Comparison of ENCODE assay signal across 28 cellular contexts in the genomic region with DNA sequence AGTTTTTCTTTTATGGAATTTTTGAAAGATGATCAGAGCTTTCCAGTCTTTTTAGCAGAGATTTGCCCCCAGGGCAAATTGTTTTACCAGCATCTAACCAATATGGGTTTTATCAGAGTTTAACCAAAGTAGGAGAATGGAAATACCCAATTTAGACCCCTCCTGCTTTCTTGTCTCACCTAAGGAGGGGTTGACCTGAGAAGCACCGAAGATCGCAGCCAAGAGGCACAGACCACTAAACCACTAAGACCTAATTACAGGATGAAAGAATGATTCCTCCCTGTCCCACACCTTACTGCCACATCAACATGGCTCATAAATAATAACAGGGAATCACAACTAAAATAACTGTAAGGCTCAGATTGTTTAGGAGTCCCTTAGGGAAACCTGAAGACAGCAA.
"Had no signal": no experiment of that assay in that cellular context is flagged by ENCODE, and none has a peak within 500 bp of the region (broad histone marks: within the 10 kb centered on the region; RNA-seq: fewer than 3 reads in every experiment).

No MANE protein-coding gene starts in this region.

- H3K4me2 ChIP-seq: hepatocyte had no signal

- DNase-seq: colonic mucosa; cortex of kidney; dermis blood vessel endothelial cell; dorsolateral prefrontal cortex; effector CD4-positive, alpha-beta T cell; effector CD8-positive, alpha-beta T cell; effector memory CD4-positive, alpha-beta T cell; endodermal cell; erythroblast; esophagus squamous epithelium; foreskin fibroblast; foreskin keratinocyte; foreskin melanocyte; gastrocnemius medialis; glutamatergic neuron; head of caudate nucleus; heart left ventricle; heart right ventricle; hippocampal formation had no signal

- H3K9me3 ChIP-seq: colonic mucosa, esophagus muscularis mucosa, gastrocnemius medialis, gastroesophageal sphincter, heart left ventricle had no signal

- H3K27me3 Mint-ChIP-seq: dendritic cell treated with granulocyte-macrophage colony-stimulating factor and Interleukin-4, amounts not matched to agents 40 ng/mL and 50 ng/mL, for 4 days had no signal

- ATAC-seq: esophagus mucosa, foreskin keratinocyte, gastrocnemius medialis, gastroesophageal sphincter, heart left ventricle, heart right ventricle had no signal

- H3K4me3 ChIP-seq: colonic mucosa, coronary artery, dorsolateral prefrontal cortex, esophagus muscularis mucosa, esophagus squamous epithelium, gastrocnemius medialis, gastroesophageal sphincter, heart left ventricle, heart right ventricle, hepatocyte had no signal

- FAIRE-seq: endometrium, endothelial cell of umbilical vein had no signal

- H3K36me3 ChIP-seq: colonic mucosa had no signal

- H3K27me3 ChIP-seq: colonic mucosa, dorsolateral prefrontal cortex, esophagus muscularis mucosa, esophagus squamous epithelium, foreskin keratinocyte, gastrocnemius medialis, gastroesophageal sphincter, heart left ventricle, heart right ventricle, hepatocyte had no signal

- H3K27ac Mint-ChIP-seq: dendritic cell treated with granulocyte-macrophage colony-stimulating factor and Interleukin-4, amounts not matched to agents 40 ng/mL and 50 ng/mL, for 4 days; endodermal cell had no signal

- H3K4me3 Mint-ChIP-seq: dendritic cell treated with granulocyte-macrophage colony-stimulating factor and Interleukin-4, amounts not matched to agents 40 ng/mL and 50 ng/mL, for 4 days; endodermal cell had no signal

- H3K4me1 Mint-ChIP-seq: endodermal cell had no signal

- H3K9me3 Mint-ChIP-seq: endodermal cell had no signal

- H2AFZ ChIP-seq: hepatocyte had no signal

- H3K27ac ChIP-seq: colonic mucosa, coronary artery, dorsolateral prefrontal cortex, epithelial cell of prostate, esophagus muscularis mucosa, esophagus squamous epithelium, foreskin keratinocyte, gastrocnemius medialis, gastroesophageal sphincter, heart left ventricle, heart right ventricle, hepatocyte had no signal

- H3K4me1 ChIP-seq: colonic mucosa, esophagus muscularis mucosa, esophagus squamous epithelium, foreskin keratinocyte, gastrocnemius medialis, gastroesophageal sphincter, heart left ventricle, heart right ventricle had no signal

- H3K79me2 ChIP-seq: hepatocyte had no signal
